Comparison of ENCODE assay signal across 1 cellular context in genomic region chr1:228801068-228801467, GRCh38.
TF ChIP-seq lines count a peak whose summit lies in the region.

No MANE protein-coding gene starts in this region.

TF ChIP-seq in HepG2, 621 proteins besides CTCF, POLR2A, EP300 and RAD21 (continued from another document):
- TF ChIP-seq ZHX1 (CRISPR knock-in tag; IDR thresholded peaks at IDR 0.05; ENCODE audit: low read depth) (no peak), MEF2D (CRISPR knock-in tag; IDR thresholded peaks at IDR 0.05) (no peak), AKAP8 (CRISPR knock-in tag; IDR thresholded peaks at IDR 0.05) (no peak), CAMTA2 (CRISPR knock-in tag; IDR thresholded peaks at IDR 0.05; ENCODE audit: borderline replicate concordance) (no peak), NCOA2 (CRISPR knock-in tag; IDR thresholded peaks at IDR 0.05) (no peak), ZC3H13 (CRISPR knock-in tag; IDR thresholded peaks at IDR 0.05) (no peak), MIER2 (CRISPR knock-in tag; IDR thresholded peaks at IDR 0.05) (no peak), TEAD3 (CRISPR knock-in tag; optimal IDR thresholded peaks at IDR 0.05; ENCODE audit: borderline replicate concordance) (peak; percentile 73), GRHL1 (CRISPR knock-in tag; conservative IDR thresholded peaks at IDR 0.05) (no peak), NFE2 (CRISPR knock-in tag; IDR thresholded peaks at IDR 0.05) (no peak), ISX (CRISPR knock-in tag; conservative IDR thresholded peaks at IDR 0.05) (no peak), SRSF4 (IDR thresholded peaks at IDR 0.05; ENCODE audit: low read depth, low read length, poor library complexity, severe bottlenecking) (no peak), ZNF451 (CRISPR knock-in tag; IDR thresholded peaks at IDR 0.05) (no peak), ARNT2 (CRISPR knock-in tag; IDR thresholded peaks at IDR 0.05; ENCODE audit: low read depth) (no peak), SOX6 (IDR thresholded peaks at IDR 0.05) (no peak), SOX6 (CRISPR knock-in tag; IDR thresholded peaks at IDR 0.05) (0 out of 2 replicates have a peak, but pooled peaks have one; percentile 28), RBAK (CRISPR knock-in tag; IDR thresholded peaks at IDR 0.05) (no peak), ZFP41 (CRISPR knock-in tag; IDR thresholded peaks at IDR 0.05; ENCODE audit: borderline replicate concordance) (no peak), PBX2 (CRISPR knock-in tag; IDR thresholded peaks at IDR 0.05) (0 out of 2 replicates have a peak, but pooled peaks have one; percentile 15), ZNF24 (IDR thresholded peaks at IDR 0.05) (no peak), ZNF232 (CRISPR knock-in tag; IDR thresholded peaks at IDR 0.05; ENCODE audit: borderline replicate concordance) (no peak), NR3C1 (CRISPR knock-in tag; IDR thresholded peaks at IDR 0.05) (no peak), MTF2 (CRISPR knock-in tag; IDR thresholded peaks at IDR 0.05; ENCODE audit: borderline replicate concordance) (no peak), MED1 (CRISPR knock-in tag; IDR thresholded peaks at IDR 0.05) (no peak), POLR2AphosphoS2 (IDR thresholded peaks at IDR 0.05; ENCODE audit: low read depth, low read length) (no peak), ZNF468 (CRISPR knock-in tag; IDR thresholded peaks at IDR 0.05) (no peak), AFF4 (CRISPR knock-in tag; IDR thresholded peaks at IDR 0.05) (no peak), SOX13 (IDR thresholded peaks at IDR 0.05) (no peak), SOX13 (CRISPR knock-in tag; conservative IDR thresholded peaks at IDR 0.05 in 1 of 2, IDR thresholded peaks at IDR 0.05 in 1 of 2) (0 out of 4 replicates have a peak, but pooled peaks of 1 of the 2 experiments have one; percentile 12), SCMH1 (CRISPR knock-in tag; IDR thresholded peaks at IDR 0.05; ENCODE audit: borderline replicate concordance) (no peak), NR2F6 (IDR thresholded peaks at IDR 0.05) (no peak), NR2F6 (CRISPR knock-in tag; IDR thresholded peaks at IDR 0.05) (no peak), HNRNPLL (IDR thresholded peaks at IDR 0.05; ENCODE audit: low read depth, low read length, poor library complexity, severe bottlenecking) (no peak), CEBPG (CRISPR knock-in tag; IDR thresholded peaks at IDR 0.05) (peak; percentile 66), ZNF616 (CRISPR knock-in tag; IDR thresholded peaks at IDR 0.05; ENCODE audit: low read depth) (no peak), ATF5 (CRISPR knock-in tag; IDR thresholded peaks at IDR 0.05; ENCODE audit: low read depth) (no peak), ZNF12 (CRISPR knock-in tag; IDR thresholded peaks at IDR 0.05) (peak; percentile 74; the same call in 1 of the 2 replicates), ZNF563 (CRISPR knock-in tag; IDR thresholded peaks at IDR 0.05) (no peak), THAP7 (CRISPR knock-in tag; IDR thresholded peaks at IDR 0.05) (no peak), ZNF18 (CRISPR knock-in tag; IDR thresholded peaks at IDR 0.05; ENCODE audit: insufficient replicate concordance) (no peak)
